ENCODE assay signal across 21 cellular contexts in genomic region chr17:72751746-72752145, GRCh38.
DNase-seq lines count a peak whose midpoint lies in the region; ATAC-seq, FAIRE-seq and TF ChIP-seq lines count a peak whose summit lies in the region.
"Had no signal": no experiment of that assay in that cellular context is flagged by ENCODE, and none has a peak within 500 bp of the region (broad histone marks: within the 10 kb centered on the region; RNA-seq: fewer than 3 reads in every experiment).

No MANE protein-coding gene starts in this region.

- CTCF ChIA-PET in activated CD4-positive, alpha-beta T cell treated with anti-CD3 and anti-CD28 coated beads, Interleukin-2, amount 10 ng/mL, durations not matched to agents 7 days and 5 days (lab: Charles Lee): interaction anchor here (0.6 to 0.7 kb wide), 2 partner anchors 23 to 1355 kb away, joined by 3 to 4 read pairs; no protein-coding TSS in a partner anchor

- POLR2A ChIA-PET in activated CD4-positive, alpha-beta T cell treated with anti-CD3 and anti-CD28 coated beads, Interleukin-2, amount 10 ng/mL, durations not matched to agents 7 days and 5 days (lab: Charles Lee): no interaction called here

- no peaks in the 10 kb centered on the region for H3K27me3 ChIP-seq in bronchial epithelial cell (ENCODE audit: control insufficient read depth, insufficient read depth, low read length)
- H3K27me3 ChIP-seq: BLaER1 had no signal

- H3K27ac Mint-ChIP-seq in activated CD4-positive, alpha-beta T cell treated with anti-CD3 and anti-CD28 coated beads, Interleukin-2, amount 10 ng/mL, durations not matched to agents 7 days and 5 days: peak overlapping the region; percentile 22
- H3K27ac Mint-ChIP-seq: B cell; CD8-positive, alpha-beta T cell had no signal

- H3K27me3 Mint-ChIP-seq in activated CD4-positive, alpha-beta T cell treated with anti-CD3 and anti-CD28 coated beads, Interleukin-2, amount 10 ng/mL, durations not matched to agents 7 days and 5 days: no peaks in the 10 kb centered on the region
- H3K27me3 Mint-ChIP-seq: B cell; CD4-positive, CD25-positive, alpha-beta regulatory T cell had no signal

- peaks cover 3% of the 10 kb centered on the region for H3K9me3 Mint-ChIP-seq in activated CD4-positive, alpha-beta T cell treated with anti-CD3 and anti-CD28 coated beads, Interleukin-2, amount 10 ng/mL, durations not matched to agents 7 days and 5 days

- H3K36me3 ChIP-seq in bronchial epithelial cell (ENCODE audit: control insufficient read depth, insufficient read depth, low read length): no peaks in the 10 kb centered on the region

- TF ChIP-seq CTCF in bronchial epithelial cell (IDR thresholded peaks at IDR 0.05; ENCODE audit: insufficient read depth, low read length, severe bottlenecking): no peak

- H3K4me1 Mint-ChIP-seq in activated CD4-positive, alpha-beta T cell treated with anti-CD3 and anti-CD28 coated beads, Interleukin-2, amount 10 ng/mL, durations not matched to agents 7 days and 5 days: no peaks in the 10 kb centered on the region
- H3K4me1 Mint-ChIP-seq: B cell; CD4-positive, CD25-positive, alpha-beta regulatory T cell had no signal

- no peak for FAIRE-seq in bronchial epithelial cell (lab: Jason Lieb, UNC)
- FAIRE-seq: A204.1, G401.6, GM12892, H1 had no signal

- DNase-seq in activated CD4-positive, alpha-beta T cell treated with anti-CD3 and anti-CD28 coated beads, Interleukin-2, amount 10 ng/mL, durations not matched to agents 7 days and 5 days: no peak
- no peak for DNase-seq in activated CD4-positive, alpha-beta T cell treated with anti-CD3 and anti-CD28 coated beads, Interleukin-2, amount 50 U/mL, for 48 hours
- DNase-seq in bronchial epithelial cell (ENCODE audit: low read depth) (peak; percentile 21), nucleus accumbens (lab: John Stamatoyannopoulos, UW) (peak in 29 of 56 donors; percentile 0 to 71 (median 21)), NCI-H1694 (lab: John Stamatoyannopoulos, UW) (no peak), islet precursor cell (no peak)
- DNase-seq: Caco-2; CD4-positive, CD25-positive, alpha-beta regulatory T cell; CD8-positive, alpha-beta T cell; DMS153; DND-41; GM23248; H7; HCEC 1CT had no signal

- no peak overlapping the region for H3K4me3 ChIP-seq in bronchial epithelial cell (ENCODE audit: low read depth, low read length)
- H3K4me3 ChIP-seq: BLaER1, GM23248 had no signal

- H3K4me3 Mint-ChIP-seq in activated CD4-positive, alpha-beta T cell treated with anti-CD3 and anti-CD28 coated beads, Interleukin-2, amount 10 ng/mL, durations not matched to agents 7 days and 5 days: no peak overlapping the region
- H3K4me3 Mint-ChIP-seq: B cell; CD4-positive, CD25-positive, alpha-beta regulatory T cell; CD8-positive, alpha-beta T cell had no signal

- ATAC-seq in GM21825 (IDR thresholded peaks at IDR 0.05; ENCODE audit: unreplicated experiment): no peak
- ATAC-seq: CD8-positive, alpha-beta T cell had no signal

- H3K36me3 Mint-ChIP-seq in activated CD4-positive, alpha-beta T cell treated with anti-CD3 and anti-CD28 coated beads, Interleukin-2, amount 10 ng/mL, durations not matched to agents 7 days and 5 days (ENCODE audit: low read depth): no peaks in the 10 kb centered on the region

Comparison
In these comparisons a context has a peak if more than half of its experiments do, and no peak if none do; other contexts are left out.
1. DNase-seq: peak in bronchial epithelial cell (single experiment) and nucleus accumbens (29 of 56); none in activated CD4-positive, alpha-beta T cell treated with anti-CD3 and anti-CD28 coated beads, Interleukin-2, amount 10 ng/mL, durations not matched to agents 7 days and 5 days (single experiment), activated CD4-positive, alpha-beta T cell treated with anti-CD3 and anti-CD28 coated beads, Interleukin-2, amount 50 U/mL, for 48 hours (0 of 2), NCI-H1694 (single experiment) and islet precursor cell (single experiment).